Comparison of ENCODE assay signal across 1 cellular context in genomic region chr15:76904461-76905012, GRCh38.
TF ChIP-seq lines count a peak whose summit lies in the region.

No MANE protein-coding gene starts in this region.

TF ChIP-seq in HEK293, 187 proteins besides CTCF, POLR2A, EP300 and RAD21 (continued from another document):
- TF ChIP-seq ZNF341 (tag by site-specific recombination; IDR thresholded peaks at IDR 0.05; ENCODE audit: low read depth), result no peak; the same call in none of the 2 replicates
